ENCODE assay signal across 21 cellular contexts in the genomic region with DNA sequence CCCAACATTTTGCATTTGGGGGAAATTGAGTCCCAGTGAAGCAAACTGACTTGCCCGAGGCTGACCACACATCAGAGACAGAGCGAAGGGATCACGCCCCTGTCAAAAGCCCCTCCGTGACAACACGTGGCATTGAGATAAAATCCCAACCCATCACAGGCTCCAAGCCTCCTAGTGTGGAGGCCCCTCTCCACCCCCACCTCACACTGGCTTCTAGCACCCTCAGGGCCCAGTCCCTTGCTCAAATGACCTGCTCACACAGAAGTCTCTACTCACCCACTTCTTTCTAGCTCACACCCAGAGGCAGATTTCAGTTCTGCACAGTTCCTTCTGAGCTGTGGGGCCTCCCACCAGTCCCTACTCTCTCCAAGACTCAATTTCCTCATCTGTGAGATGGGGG. TPM values are rescaled to one million over a fixed set of nuclear protein-coding genes. Genes with fewer than 3 reads are reported as not detected.
"Had no signal": no experiment of that assay in that cellular context is flagged by ENCODE, and none has a peak within 500 bp of the region (broad histone marks: within the 10 kb centered on the region; RNA-seq: fewer than 3 reads in every experiment).

No MANE protein-coding gene starts in this region.

- H3K4me3 ChIP-seq: SJSA1, SK-N-MC had no signal

- DNase-seq: IMR-90, MV-4-11, NCI-H1048, NCI-H1105, NCI-H1417, NCI-H1436 treated with DMSO at 0.1 percent for 48 hours, NCI-H1694, NCI-H187 treated with DMSO at 0.1 percent for 48 hours, NCI-H2029 treated with DMSO at 0.1 percent for 48 hours, NCI-H2227 treated with DMSO at 0.1 percent for 48 hours, NCI-H524, NCI-H526 treated with DMSO at 0.1 percent for 48 hours, NCI-H774, RPMI8226, SIG-M5 had no signal

- H3K9ac ChIP-seq: KMS-11 had no signal

- H3K4me1 ChIP-seq: SJSA1 had no signal

- H3K4me2 ChIP-seq: KMS-11 had no signal

- H3K9me3 ChIP-seq: SJSA1 had no signal

- H3K36me3 ChIP-seq: SJSA1 had no signal

- FAIRE-seq: RCC 7860 had no signal

- H3K27ac ChIP-seq: KMS-11, SJSA1, SK-N-MC had no signal

RNA-seq across cellular contexts. Expression of a gene that starts 10.3 kb away (rescaled TPM):
- total RNA-seq: IMR-90, MCF 10A, NCI-H460, SJSA1 had no signal
- polyA plus RNA-seq: IMR-90 had no signal
